1 cellular context compared by ENCODE assay signal in the genomic region with DNA sequence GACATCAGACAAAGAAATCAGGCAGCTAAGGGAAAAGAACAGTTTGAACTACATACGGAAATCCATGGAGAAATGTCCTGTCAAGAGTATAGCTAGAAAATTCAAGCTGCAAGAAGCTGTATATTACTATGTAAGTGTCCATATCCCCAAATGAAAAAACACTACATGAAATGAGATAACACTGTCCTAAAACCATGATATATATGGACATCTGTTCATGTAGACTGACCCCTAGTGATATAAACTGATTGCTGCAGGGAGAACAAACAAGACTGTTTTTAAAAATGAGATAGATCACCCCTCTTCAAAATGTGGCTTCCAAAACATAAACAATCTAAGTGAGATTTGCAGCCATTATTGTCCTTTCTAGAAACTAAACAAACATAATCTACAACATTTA.
TF ChIP-seq lines count a peak whose summit lies in the region.

No MANE protein-coding gene starts in this region.

TF ChIP-seq in GM12878, 131 proteins besides CTCF, POLR2A, EP300 and RAD21:
- TF ChIP-seq EGR1 (IDR thresholded peaks at IDR 0.05; ENCODE audit: borderline replicate concordance in 1 of 2, low read depth in 2 of 2, low read length in 2 of 2) (no peak), PML (IDR thresholded peaks at IDR 0.05; ENCODE audit: low read length) (no peak), SMC3 (IDR thresholded peaks at IDR 0.05; ENCODE audit: borderline replicate concordance, low read length) (peak; percentile 34; the same call in 1 of the 2 replicates), ZBTB40 (IDR thresholded peaks at IDR 0.05; ENCODE audit: borderline replicate concordance) (no peak), KDM1A (IDR thresholded peaks at IDR 0.05; ENCODE audit: borderline replicate concordance) (no peak)
